Comparison of ENCODE assay signal across 1 cellular context in the genomic region with DNA sequence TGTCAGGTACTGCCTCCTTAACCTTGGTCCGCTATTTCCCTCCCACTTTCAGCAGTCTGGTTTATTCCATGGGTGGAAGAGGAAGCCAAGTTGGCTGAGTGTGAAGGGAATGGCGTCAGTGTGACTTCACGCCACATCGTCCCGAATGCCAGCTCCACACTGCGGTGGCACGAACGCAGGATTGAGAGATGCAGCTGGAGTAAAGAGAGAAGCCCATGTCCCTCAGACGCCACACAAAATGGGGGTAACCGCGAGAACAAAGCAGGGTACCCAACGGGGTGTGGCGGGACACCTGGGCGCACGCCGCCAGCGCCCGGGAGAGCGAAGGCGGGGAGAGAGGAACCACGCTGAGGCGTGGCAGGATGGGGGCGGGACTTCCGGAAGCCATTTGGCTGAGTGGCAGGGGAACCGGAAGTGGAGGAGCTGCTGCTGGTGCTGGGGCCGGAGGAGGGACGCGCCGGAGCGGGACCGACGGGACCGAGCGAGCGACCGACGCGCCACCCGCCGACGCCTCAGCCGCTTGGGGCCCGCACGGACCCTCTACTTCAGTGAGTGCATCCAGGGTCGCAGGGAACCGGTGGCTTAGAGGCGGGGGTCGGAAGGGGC.
TF ChIP-seq lines count a peak whose summit lies in the region.

A gene with protein sequence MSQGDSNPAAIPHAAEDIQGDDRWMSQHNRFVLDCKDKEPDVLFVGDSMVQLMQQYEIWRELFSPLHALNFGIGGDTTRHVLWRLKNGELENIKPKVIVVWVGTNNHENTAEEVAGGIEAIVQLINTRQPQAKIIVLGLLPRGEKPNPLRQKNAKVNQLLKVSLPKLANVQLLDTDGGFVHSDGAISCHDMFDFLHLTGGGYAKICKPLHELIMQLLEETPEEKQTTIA (plus strand): TSS at position 417 of the 606 bp plus-strand sequence. CDS start 8,161 bp downstream, outside the sequence.

TF ChIP-seq in SK-N-SH, 30 proteins besides CTCF, POLR2A, EP300 and RAD21 (continued from another document):
- TF ChIP-seq, protein P1, sequence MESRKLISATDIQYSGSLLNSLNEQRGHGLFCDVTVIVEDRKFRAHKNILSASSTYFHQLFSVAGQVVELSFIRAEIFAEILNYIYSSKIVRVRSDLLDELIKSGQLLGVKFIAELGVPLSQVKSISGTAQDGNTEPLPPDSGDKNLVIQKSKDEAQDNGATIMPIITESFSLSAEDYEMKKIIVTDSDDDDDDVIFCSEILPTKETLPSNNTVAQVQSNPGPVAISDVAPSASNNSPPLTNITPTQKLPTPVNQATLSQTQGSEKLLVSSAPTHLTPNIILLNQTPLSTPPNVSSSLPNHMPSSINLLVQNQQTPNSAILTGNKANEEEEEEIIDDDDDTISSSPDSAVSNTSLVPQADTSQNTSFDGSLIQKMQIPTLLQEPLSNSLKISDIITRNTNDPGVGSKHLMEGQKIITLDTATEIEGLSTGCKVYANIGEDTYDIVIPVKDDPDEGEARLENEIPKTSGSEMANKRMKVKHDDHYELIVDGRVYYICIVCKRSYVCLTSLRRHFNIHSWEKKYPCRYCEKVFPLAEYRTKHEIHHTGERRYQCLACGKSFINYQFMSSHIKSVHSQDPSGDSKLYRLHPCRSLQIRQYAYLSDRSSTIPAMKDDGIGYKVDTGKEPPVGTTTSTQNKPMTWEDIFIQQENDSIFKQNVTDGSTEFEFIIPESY (IDR thresholded peaks at IDR 0.05; ENCODE audit: borderline replicate concordance, low read depth), result no peak
- TF ChIP-seq, protein P2, sequence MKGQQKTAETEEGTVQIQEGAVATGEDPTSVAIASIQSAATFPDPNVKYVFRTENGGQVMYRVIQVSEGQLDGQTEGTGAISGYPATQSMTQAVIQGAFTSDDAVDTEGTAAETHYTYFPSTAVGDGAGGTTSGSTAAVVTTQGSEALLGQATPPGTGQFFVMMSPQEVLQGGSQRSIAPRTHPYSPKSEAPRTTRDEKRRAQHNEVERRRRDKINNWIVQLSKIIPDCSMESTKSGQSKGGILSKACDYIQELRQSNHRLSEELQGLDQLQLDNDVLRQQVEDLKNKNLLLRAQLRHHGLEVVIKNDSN (IDR thresholded peaks at IDR 0.05; ENCODE audit: borderline replicate concordance, low read depth), result 0 out of 2 replicates have a peak, but pooled peaks have one; percentile 7
- TF ChIP-seq, protein P3, sequence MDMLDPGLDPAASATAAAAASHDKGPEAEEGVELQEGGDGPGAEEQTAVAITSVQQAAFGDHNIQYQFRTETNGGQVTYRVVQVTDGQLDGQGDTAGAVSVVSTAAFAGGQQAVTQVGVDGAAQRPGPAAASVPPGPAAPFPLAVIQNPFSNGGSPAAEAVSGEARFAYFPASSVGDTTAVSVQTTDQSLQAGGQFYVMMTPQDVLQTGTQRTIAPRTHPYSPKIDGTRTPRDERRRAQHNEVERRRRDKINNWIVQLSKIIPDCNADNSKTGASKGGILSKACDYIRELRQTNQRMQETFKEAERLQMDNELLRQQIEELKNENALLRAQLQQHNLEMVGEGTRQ (IDR thresholded peaks at IDR 0.05; ENCODE audit: borderline replicate concordance, low read depth, low read length), result no peak
- peak; percentile 89 for TF ChIP-seq ELF1 (IDR thresholded peaks at IDR 0.05)
- TF ChIP-seq FOXM1 (IDR thresholded peaks at IDR 0.05; ENCODE audit: low read depth), result no peak
- no peak for TF ChIP-seq MEF2A (IDR thresholded peaks at IDR 0.05; ENCODE audit: borderline replicate concordance, low read depth)
- TF ChIP-seq, protein P4, sequence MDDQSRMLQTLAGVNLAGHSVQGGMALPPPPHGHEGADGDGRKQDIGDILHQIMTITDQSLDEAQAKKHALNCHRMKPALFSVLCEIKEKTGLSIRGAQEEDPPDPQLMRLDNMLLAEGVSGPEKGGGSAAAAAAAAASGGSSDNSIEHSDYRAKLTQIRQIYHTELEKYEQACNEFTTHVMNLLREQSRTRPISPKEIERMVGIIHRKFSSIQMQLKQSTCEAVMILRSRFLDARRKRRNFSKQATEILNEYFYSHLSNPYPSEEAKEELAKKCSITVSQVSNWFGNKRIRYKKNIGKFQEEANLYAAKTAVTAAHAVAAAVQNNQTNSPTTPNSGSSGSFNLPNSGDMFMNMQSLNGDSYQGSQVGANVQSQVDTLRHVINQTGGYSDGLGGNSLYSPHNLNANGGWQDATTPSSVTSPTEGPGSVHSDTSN (IDR thresholded peaks at IDR 0.05), result peak; percentile 98
- peak; percentile 82 for TF ChIP-seq YY1 (IDR thresholded peaks at IDR 0.05; ENCODE audit: low read depth)
- TF ChIP-seq POLR2AphosphoS5 (IDR thresholded peaks at IDR 0.05; ENCODE audit: low read depth, low read length), result peak; percentile 94; the same call in 1 of the 2 replicates
